Comparison of ENCODE assay signal across 8 cellular contexts in the genomic region with DNA sequence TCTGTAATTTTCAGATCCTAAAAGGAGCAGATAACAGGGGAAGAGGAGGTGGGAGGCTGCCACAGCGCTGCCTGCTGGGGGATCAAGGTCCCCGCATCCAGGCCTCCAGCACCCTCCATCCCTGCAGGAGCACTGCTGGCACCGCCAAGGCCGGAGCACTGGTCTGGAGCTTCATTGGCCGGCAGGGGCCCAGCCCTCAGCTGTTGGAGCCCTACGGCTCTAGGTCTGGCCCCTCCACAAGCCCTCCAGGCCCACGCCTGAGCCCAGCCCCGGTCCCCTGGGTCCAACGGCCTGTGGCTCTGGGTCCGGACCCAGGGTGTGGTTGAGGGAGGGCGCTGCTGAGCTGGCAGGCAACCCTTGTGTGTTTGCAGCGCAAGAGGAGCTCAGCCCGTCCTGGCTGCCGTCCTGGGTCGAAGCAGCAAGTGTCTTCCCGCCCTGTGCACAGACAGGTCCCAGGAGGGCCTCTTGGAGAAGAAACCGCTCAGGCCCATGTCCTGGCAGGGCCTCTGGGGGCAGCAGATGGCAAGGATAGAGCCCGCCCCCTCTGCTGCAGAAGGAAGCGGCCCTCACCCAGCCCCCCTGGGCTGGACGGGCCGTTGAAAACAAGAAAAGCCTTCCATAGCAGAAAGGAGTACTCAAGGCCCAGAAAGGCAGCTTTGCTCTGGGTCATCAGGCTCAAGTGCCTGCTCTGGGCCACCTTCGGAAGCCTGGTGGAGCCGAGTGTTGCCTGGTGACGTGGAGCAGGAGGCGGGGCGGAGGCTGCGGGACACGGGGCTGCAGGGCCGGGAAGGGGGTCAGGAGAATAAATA. TPM values are rescaled to one million over a fixed set of nuclear protein-coding genes. Genes with fewer than 3 reads are reported as not detected.
A peak's percentile ranks its signal among the peaks of the same experiment; 100 is the strongest.
DNase-seq lines count a peak whose midpoint lies in the region; FAIRE-seq and TF ChIP-seq lines count a peak whose summit lies in the region.

No MANE protein-coding gene starts in this region.

- intact Hi-C loops in head of caudate nucleus (cut with DNase I) = no loop called here
- intact Hi-C loops in uterus (cut with DNase I; ENCODE audit: low total_unique reads) = no loop called here

- H3K27ac ChIP-seq in GM23248 (no peak overlapping the region), SK-N-SH (ENCODE audit: low read depth in 2 of 2, low read length in 1 of 2) (peak overlapping the region in 1 of 2 experiments; percentile 64; a peak in 1 of 4 replicates), skeletal muscle tissue (ENCODE audit: low read depth, low read length) (no peak overlapping the region), uterus (peak overlapping the region in 1 of 2 donors; percentile 6)

- no peaks in the 10 kb centered on the region for H4K20me1 ChIP-seq in GM23248 (ENCODE audit: insufficient read depth)
- H4K20me1 ChIP-seq in SK-N-SH (ENCODE audit: insufficient read depth) = no peaks in the 10 kb centered on the region

- DNase-seq in AG08395 (ENCODE audit: low spot score) = peak; percentile 76
- DNase-seq in GM23248 = peak; percentile 55
- DNase-seq in SK-N-SH = peak; percentile 88
- DNase-seq in head of caudate nucleus = peak in 24 of 42 donors; percentile 33 to 73 (median 50)
- no peak for DNase-seq in stimulated activated naive CD4-positive, alpha-beta T cell treated with Interleukin-2 at 50 U/mL for 16 hours (lab: John Stamatoyannopoulos, UW)
- DNase-seq in urothelium cell line (ENCODE audit: low spot score) = no peak
- no peak for DNase-seq in uterus

- TF ChIP-seq POLR2A in uterus (IDR thresholded peaks at IDR 0.05) = no peak

- in situ Hi-C loops in GM23248 (cut with MboI) = no loop called here

- H3K4me2 ChIP-seq in GM23248 (ENCODE audit: unreplicated experiment) (no peak overlapping the region), SK-N-SH (no peak overlapping the region)

- H3K4me3 ChIP-seq in GM23248 (no peak overlapping the region), SK-N-SH (ENCODE audit: low read depth in 2 of 2, low read length in 1 of 2) (no peak overlapping the region), skeletal muscle tissue (ENCODE audit: low read length in 3 of 3) (peak overlapping the region in 2 of 3 donors; percentile 22 to 60), uterus (peak overlapping the region in 1 of 2 donors; percentile 19)

- peak; percentile 9; the same call in 1 of the 2 replicates for TF ChIP-seq RAD21 in SK-N-SH (IDR thresholded peaks at IDR 0.05; ENCODE audit: low read length)

- no peak for TF ChIP-seq EP300 in SK-N-SH (IDR thresholded peaks at IDR 0.05; ENCODE audit: borderline replicate concordance in 1 of 2, low read depth in 1 of 2, low read length in 1 of 2)

- POLR2A ChIA-PET in SK-N-SH (lab: Yijun Ruan, JAX) = no interaction called here

- H3K79me2 ChIP-seq in GM23248 (ENCODE audit: insufficient read depth) (0 out of 2 replicates have a peak, but pooled peaks cover 5% of the 10 kb centered on the region), SK-N-SH (ENCODE audit: insufficient read depth) (peaks cover 19% of the 10 kb centered on the region; the same call in 1 of the 2 replicates)

- CTCF ChIA-PET in SK-N-SH (lab: Yijun Ruan, JAX) = interaction anchor here (0.6 to 5.0 kb wide), 15 partner anchors 8 to 238 kb away, joined by 3 to 35 read pairs (median 4); no protein-coding TSS in a partner anchor

- H3K9ac ChIP-seq in GM23248 (0 out of 2 replicates have a peak overlapping the region, but pooled peaks have one; percentile 18), SK-N-SH (no peak overlapping the region), skeletal muscle tissue (ENCODE audit: low read depth in 1 of 3, low read length in 3 of 3) (peak overlapping the region in 2 of 3 donors; percentile 14 to 54)

- H3K4me1 ChIP-seq in GM23248 (ENCODE audit: insufficient read depth) (no peaks in the 10 kb centered on the region), SK-N-SH (ENCODE audit: control insufficient read depth in 1 of 2, insufficient read depth in 2 of 2, low read depth in 1 of 2, low read length in 1 of 2) (peaks cover 0 to 26% of the 10 kb centered on the region in 2 experiments; a peak in 1 of 4 replicates), skeletal muscle tissue (ENCODE audit: control insufficient read depth in 3 of 3, insufficient read depth in 3 of 3, low read length in 3 of 3) (peaks cover 7 to 10% (median 8%) of the 10 kb centered on the region in 3 donors), uterus (no peaks in the 10 kb centered on the region)

- no peaks in the 10 kb centered on the region for H3F3A ChIP-seq in GM23248 (ENCODE audit: insufficient read depth)
- H3F3A ChIP-seq in SK-N-SH (replicated peaks; ENCODE audit: insufficient read depth) = no peaks in the 10 kb centered on the region

- TF ChIP-seq CTCF in SK-N-SH (IDR thresholded peaks at IDR 0.05) = peak; percentile 15; the same call in 1 of the 2 replicates
- peak in 1 of 4 experiments; percentile 24 for TF ChIP-seq CTCF in uterus (IDR thresholded peaks at IDR 0.05)

- H3K36me3 ChIP-seq in GM23248 (ENCODE audit: low read depth) (no peaks in the 10 kb centered on the region), SK-N-SH (replicated peaks in 1 of 2; ENCODE audit: control insufficient read depth in 1 of 2, insufficient read depth in 2 of 2, low read length in 1 of 2) (peaks cover 0 to 12% of the 10 kb centered on the region in 2 experiments), skeletal muscle tissue (ENCODE audit: control insufficient read depth in 3 of 3, insufficient read depth in 3 of 3, low read length in 3 of 3) (peaks cover 0 to 5% (median 3%) of the 10 kb centered on the region in 3 donors), uterus (no peaks in the 10 kb centered on the region)

- no peaks in the 10 kb centered on the region for H3K9me2 ChIP-seq in GM23248 (ENCODE audit: insufficient read depth)
- no peaks in the 10 kb centered on the region for H3K9me2 ChIP-seq in SK-N-SH

- no peaks in the 10 kb centered on the region for H3K27me3 ChIP-seq in GM23248 (replicated peaks; ENCODE audit: insufficient read depth)
- no peaks in the 10 kb centered on the region for H3K27me3 ChIP-seq in SK-N-SH (ENCODE audit: insufficient read depth)
- no peaks in the 10 kb centered on the region for H3K27me3 ChIP-seq in skeletal muscle tissue (ENCODE audit: control insufficient read depth in 3 of 3, insufficient read depth in 3 of 3, low read length in 3 of 3)
- H3K27me3 ChIP-seq in uterus = no peaks in the 10 kb centered on the region

- H2AFZ ChIP-seq in GM23248 = no peak overlapping the region
- no peak overlapping the region for H2AFZ ChIP-seq in SK-N-SH (ENCODE audit: low read depth)

- FAIRE-seq in urothelium cell line (lab: Jason Lieb, UNC) = no peak

- H3K9me3 ChIP-seq in GM23248 (ENCODE audit: low read depth) (no peaks in the 10 kb centered on the region), SK-N-SH (no peaks in the 10 kb centered on the region), skeletal muscle tissue (ENCODE audit: control insufficient read depth in 3 of 3, low read length in 3 of 3) (no peaks in the 10 kb centered on the region), uterus (no peaks in the 10 kb centered on the region)

- 45 to 48% methylated on average over 26 to 29 of the region's 29 CpGs for WGBS in GM23248 (ENCODE audit: low coverage in 1 of 2, low lambda C conversion rate in 2 of 2, missing lambda C conversion rate in 2 of 2), 2 experiments
- WGBS in SK-N-SH (ENCODE audit: low lambda C conversion rate) = 94% methylated on average over 21 of the region's 29 CpGs

TF ChIP-seq in SK-N-SH, 30 proteins besides CTCF, POLR2A, EP300 and RAD21 (continues in another document):
- no peak for TF ChIP-seq USF1 (IDR thresholded peaks at IDR 0.05; ENCODE audit: borderline replicate concordance, low read depth)
- TF ChIP-seq, protein P1, sequence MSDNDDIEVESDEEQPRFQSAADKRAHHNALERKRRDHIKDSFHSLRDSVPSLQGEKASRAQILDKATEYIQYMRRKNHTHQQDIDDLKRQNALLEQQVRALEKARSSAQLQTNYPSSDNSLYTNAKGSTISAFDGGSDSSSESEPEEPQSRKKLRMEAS (IDR thresholded peaks at IDR 0.05; ENCODE audit: low read depth) = no peak
- no peak for TF ChIP-seq FOSL2 (IDR thresholded peaks at IDR 0.05; ENCODE audit: borderline replicate concordance, low read depth)

RNA-seq across cellular contexts. Expression of gene FBXL18, which starts 35.7 kb away (rescaled TPM):
- total RNA-seq in GM23248 (2014; rRNA removed; shearing (Covaris generic)) = 5.9 and 8.6 TPM in 2 replicates
- 11.4 and 12.4 TPM in 2 replicates for polyA plus RNA-seq in GM23248 (2016; fragmentation: Nextera tagmentation; extraction: Ambion mirVana)
- polyA plus RNA-seq in SK-N-SH (2012; rRNA removed) = 5.7 and 6.0 TPM in 2 replicates
- 2.1 and 3.7 TPM in 2 replicates for polyA plus RNA-seq in SK-N-SH (2012; cell fraction: cytosol; rRNA removed)
- 10.9 and 11.2 TPM in 2 replicates for polyA plus RNA-seq in SK-N-SH (2012; cell fraction: nucleus; rRNA removed)
- total RNA-seq in skeletal muscle tissue = 2.6 TPM
- total RNA-seq in uterus = 10 to 100 TPM in 1 of 4 donors, 1 to 10 TPM in 3; 2.8 to 15.0 (median 4.6) TPM

RNA-seq across cellular contexts. Expression of gene ACTB, which starts 52.5 kb away (rescaled TPM):
- total RNA-seq in GM23248 (2014; rRNA removed; shearing (Covaris generic)) = 4,032 and 4,079 TPM in 2 replicates
- polyA plus RNA-seq in GM23248 (2016; fragmentation: Nextera tagmentation; extraction: Ambion mirVana) = 15,990 and 16,462 TPM in 2 replicates
- polyA plus RNA-seq in SK-N-SH (2012; rRNA removed) = 2,583 and 4,707 TPM in 2 replicates
- 3,036 and 4,390 TPM in 2 replicates for polyA plus RNA-seq in SK-N-SH (2012; cell fraction: cytosol; rRNA removed)
- 4,302 and 8,336 TPM in 2 replicates for polyA plus RNA-seq in SK-N-SH (2012; cell fraction: nucleus; rRNA removed)
- 779 TPM for total RNA-seq in skeletal muscle tissue
- total RNA-seq in uterus = 1,000 to 10,000 TPM; 2,117 to 6,387 (median 2,745) TPM

RNA-seq across cellular contexts. Expression of gene TNRC18, which starts 54.3 kb away (rescaled TPM):
- total RNA-seq in GM23248 (2014; rRNA removed; shearing (Covaris generic)) = 47.4 and 51.8 TPM in 2 replicates
- 3.7 and 4.8 TPM in 2 replicates for polyA plus RNA-seq in GM23248 (2016; fragmentation: Nextera tagmentation; extraction: Ambion mirVana)
- 19.9 and 34.4 TPM in 2 replicates for polyA plus RNA-seq in SK-N-SH (2012; rRNA removed)
- 20.4 and 25.5 TPM in 2 replicates for polyA plus RNA-seq in SK-N-SH (2012; cell fraction: cytosol; rRNA removed)
- 78.0 and 126 TPM in 2 replicates for polyA plus RNA-seq in SK-N-SH (2012; cell fraction: nucleus; rRNA removed)
- 25.6 TPM for total RNA-seq in skeletal muscle tissue
- 100 to 1,000 TPM in 1 of 4 donors, 10 to 100 TPM in 3; 28.2 to 179 (median 62.1) TPM for total RNA-seq in uterus

Comparison
In these comparisons a context has a peak if more than half of its experiments do, and no peak if none do; other contexts are left out.
1. DNase-seq: peak in AG08395 (single experiment), GM23248 (single experiment), SK-N-SH (single experiment) and head of caudate nucleus (24 of 42); none in stimulated activated naive CD4-positive, alpha-beta T cell treated with Interleukin-2 at 50 U/mL for 16 hours (single experiment), urothelium cell line (single experiment) and uterus (0 of 2).
2. H3K4me3 ChIP-seq: peak in skeletal muscle tissue (2 of 3); none in GM23248 (single experiment) and SK-N-SH (0 of 2).